Comparison of ENCODE assay signal across 34 cellular contexts in the genomic region with DNA sequence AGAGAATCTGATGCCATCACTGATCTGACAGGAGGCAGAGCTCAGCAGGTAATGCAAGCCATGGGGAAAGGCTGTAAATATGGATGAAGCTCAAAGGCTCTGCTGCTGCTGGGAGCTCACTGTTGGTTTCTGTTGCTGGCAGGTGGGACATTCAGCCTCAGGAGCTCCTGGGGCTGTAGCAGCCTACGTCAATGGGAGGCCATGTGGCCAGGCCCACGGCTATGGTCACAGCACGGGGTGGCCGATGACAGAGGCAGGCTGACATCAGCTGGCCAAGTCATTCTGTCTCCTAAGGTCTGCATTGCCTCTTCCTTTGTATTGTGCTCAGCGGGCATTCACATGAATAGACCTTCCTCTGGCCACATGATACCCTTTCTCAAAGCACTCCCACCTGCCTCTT. TPM values are rescaled to one million over a fixed set of nuclear protein-coding genes. Genes with fewer than 3 reads are reported as not detected.
DNase-seq lines count a peak whose midpoint lies in the region; ATAC-seq and TF ChIP-seq lines count a peak whose summit lies in the region.
"Had no signal": no experiment of that assay in that cellular context is flagged by ENCODE, and none has a peak within 500 bp of the region (broad histone marks: within the 10 kb centered on the region; RNA-seq: fewer than 3 reads in every experiment).

No MANE protein-coding gene starts in this region.

- 3 to 4% methylated on average over 5 of the region's 5 CpGs for WGBS in ectodermal cell, 2 experiments

- H3K9me3 ChIP-seq in ectodermal cell (ENCODE audit: control insufficient read depth, low read length): no peaks in the 10 kb centered on the region
- H3K9me3 ChIP-seq in neural progenitor cell (ENCODE audit: low read depth): no peaks in the 10 kb centered on the region
- H3K9me3 ChIP-seq in Karpas-422 (ENCODE audit: low read length): no peaks in the 10 kb centered on the region
- H3K9me3 ChIP-seq: ovary, thoracic aorta had no signal

- H3K27me3 Mint-ChIP-seq in neural progenitor cell (ENCODE audit: insufficient read depth, low read depth): peaks cover 28% of the 10 kb centered on the region

- H3K9ac ChIP-seq in neural progenitor cell (no peak overlapping the region), Karpas-422 (ENCODE audit: low read length) (no peak overlapping the region)

- H4K20me1 ChIP-seq in neural progenitor cell (ENCODE audit: low read depth) (no peaks in the 10 kb centered on the region), Karpas-422 (ENCODE audit: insufficient read depth, low read depth, low read length) (no peaks in the 10 kb centered on the region)

- H3K36me3 ChIP-seq in ectodermal cell (ENCODE audit: control insufficient read depth, insufficient read depth, low read length): no peaks in the 10 kb centered on the region
- no peaks in the 10 kb centered on the region for H3K36me3 ChIP-seq in neural progenitor cell
- H3K36me3 ChIP-seq in Karpas-422 (ENCODE audit: insufficient read depth, low read length): no peaks in the 10 kb centered on the region
- H3K36me3 ChIP-seq: ovary, thoracic aorta had no signal

- peak overlapping the region; percentile 82 for H3K27ac Mint-ChIP-seq in neural progenitor cell
- H3K27ac Mint-ChIP-seq: nephron; stimulated activated naive CD8-positive, alpha-beta T cell treated with anti-CD3 and anti-CD28 coated beads, Interleukin-15, amount 100 ng/mL, for 72 hours; T-helper 1 cell treated with Interleukin-12 subunit alpha and Interleukin-12 subunit beta and Interleukin-4 antibody, amounts not matched to agents 30 μg/mL and 1 μg/mL, for 36 hours had no signal

- H2AFZ ChIP-seq in neural progenitor cell (replicated peaks) (no peak overlapping the region), Karpas-422 (ENCODE audit: low read length) (no peak overlapping the region)

- no peaks in the 10 kb centered on the region for H3K9me2 ChIP-seq in Karpas-422 (replicated peaks; ENCODE audit: insufficient read depth, low read length)

- H3K79me2 ChIP-seq in neural progenitor cell (ENCODE audit: low read depth): no peaks in the 10 kb centered on the region
- no peaks in the 10 kb centered on the region for H3K79me2 ChIP-seq in Karpas-422 (ENCODE audit: low read length)

- H3K4me1 Mint-ChIP-seq in neural progenitor cell: peaks cover 24% of the 10 kb centered on the region
- H3K4me1 Mint-ChIP-seq: nephron; stimulated activated naive CD8-positive, alpha-beta T cell treated with anti-CD3 and anti-CD28 coated beads, Interleukin-15, amount 100 ng/mL, for 72 hours had no signal

- no peaks in the 10 kb centered on the region for H3K36me3 Mint-ChIP-seq in neural progenitor cell

- H3K27ac ChIP-seq in ectodermal cell (ENCODE audit: insufficient read depth, low read depth, low read length, poor library complexity, severe bottlenecking) (peak overlapping the region; percentile 69), neural progenitor cell (peak overlapping the region; percentile 16), Karpas-422 (ENCODE audit: low read length) (no peak overlapping the region)
- H3K27ac ChIP-seq: 22Rv1, C4-2B, ovary, thoracic aorta had no signal

- no peaks in the 10 kb centered on the region for H3K27me3 ChIP-seq in ectodermal cell (ENCODE audit: control insufficient read depth, insufficient read depth, low read length, poor library complexity, severe bottlenecking)
- no peaks in the 10 kb centered on the region for H3K27me3 ChIP-seq in neural progenitor cell
- no peaks in the 10 kb centered on the region for H3K27me3 ChIP-seq in Karpas-422 (ENCODE audit: low read length)
- H3K27me3 ChIP-seq: ovary had no signal

- H3K4me1 ChIP-seq in ectodermal cell (ENCODE audit: control insufficient read depth, insufficient read depth, low read length): peaks cover 22% of the 10 kb centered on the region
- peaks cover 27% of the 10 kb centered on the region for H3K4me1 ChIP-seq in neural progenitor cell
- no peaks in the 10 kb centered on the region for H3K4me1 ChIP-seq in Karpas-422 (ENCODE audit: low read length)

- H3K9me3 Mint-ChIP-seq in neural progenitor cell: peaks cover 28% of the 10 kb centered on the region
- H3K9me3 Mint-ChIP-seq: stimulated activated naive CD8-positive, alpha-beta T cell treated with anti-CD3 and anti-CD28 coated beads, Interleukin-15, amount 100 ng/mL, for 72 hours; T-helper 1 cell treated with Interleukin-12 subunit alpha and Interleukin-12 subunit beta and Interleukin-4 antibody, amounts not matched to agents 30 μg/mL and 1 μg/mL, for 36 hours had no signal

- peak overlapping the region; percentile 69 for H3K4me3 Mint-ChIP-seq in neural progenitor cell
- H3K4me3 Mint-ChIP-seq: nephron; stimulated activated naive CD8-positive, alpha-beta T cell treated with anti-CD3 and anti-CD28 coated beads, Interleukin-15, amount 100 ng/mL, for 72 hours; T-helper 1 cell treated with Interleukin-12 subunit alpha and Interleukin-12 subunit beta and Interleukin-4 antibody, amounts not matched to agents 30 μg/mL and 1 μg/mL, for 36 hours had no signal

- ATAC-seq in GM18861 (IDR thresholded peaks at IDR 0.05; ENCODE audit: unreplicated experiment): no peak
- ATAC-seq in HG02798 (IDR thresholded peaks at IDR 0.05; ENCODE audit: poor library complexity, unreplicated experiment): no peak
- ATAC-seq: PC-3; SK-N-SH treated with all-trans-retinoic acid at 6 μM for 48 hours; stimulated activated naive CD8-positive, alpha-beta T cell treated with anti-CD3 and anti-CD28 coated beads, Interleukin-15, amount 100 ng/mL, for 72 hours had no signal

- no peak for TF ChIP-seq CTCF in neural progenitor cell (IDR thresholded peaks at IDR 0.05)

- peak overlapping the region; percentile 28 for H3K4me2 ChIP-seq in neural progenitor cell
- H3K4me2 ChIP-seq in Karpas-422 (ENCODE audit: low read depth, low read length, poor library complexity, severe bottlenecking): no peak overlapping the region

- DNase-seq in NCI-H2107 treated with DMSO at 0.1 percent for 48 hours (lab: John Stamatoyannopoulos, UW; ENCODE audit: unreplicated experiment) (peak; percentile 45), NCI-H2107 (lab: John Stamatoyannopoulos, UW) (no peak), NCI-H345 (lab: John Stamatoyannopoulos, UW) (peak; percentile 86), neural progenitor cell (ENCODE audit: low spot score) (peak; percentile 70), Karpas-422 (no peak)
- DNase-seq: activated CD4-positive, CD25-positive, alpha-beta regulatory T cell; activated naive CD4-positive, alpha-beta T cell treated with Interleukin-2 at 50 U/mL for 16 hours; activated T-cell treated with anti-CD3 and anti-CD28 coated beads, Interleukin-2, amount 50 U/mL, for 48 hours; central memory CD4-positive, alpha-beta T cell; COR-L47; DMS53; NCI-H1694; NCI-H2171; NCI-H524 treated with DMSO at 0.1 percent for 48 hours; ovary; PC-3; retina; stimulated activated CD4-positive, alpha-beta T cell treated with anti-CD3 and anti-CD28 coated beads, Interleukin-2, amount 100 ng/mL, for 24 hours; stimulated activated naive CD8-positive, alpha-beta T cell treated with anti-CD3 and anti-CD28 coated beads, Interleukin-15, amount 100 ng/mL, for 72 hours had no signal

- H3K4me3 ChIP-seq in ectodermal cell (ENCODE audit: insufficient read depth, low read depth, low read length) (no peak overlapping the region), neural progenitor cell (no peak overlapping the region), Karpas-422 (ENCODE audit: low read length) (no peak overlapping the region)
- H3K4me3 ChIP-seq: ovary, thoracic aorta had no signal

- peaks cover 16% of the 10 kb centered on the region for H3F3A ChIP-seq in neural progenitor cell (ENCODE audit: low read depth)

RNA-seq across cellular contexts. Expression of a gene that starts 38.0 kb away (rescaled TPM):
- 548 TPM for polyA plus RNA-seq in ectodermal cell (2013, experiment 1 of 4)
- polyA plus RNA-seq in ectodermal cell (2013, experiment 2 of 4): 459 TPM
- polyA plus RNA-seq in ectodermal cell (2013, experiment 3 of 4): 389 TPM
- polyA plus RNA-seq in ectodermal cell (2013, experiment 4 of 4): 392 TPM
- total RNA-seq in neural progenitor cell (ENCODE audit: low replicate concordance): 312 and 1,018 TPM in 2 replicates
- total RNA-seq in Karpas-422 (2014; rRNA removed; shearing (Covaris generic); ENCODE audit: low replicate concordance): not detected in 2 replicates
- total RNA-seq: dermis microvascular lymphatic vessel endothelial cell, endothelial cell of umbilical vein, frontal cortex, H4, LHCN-M2, lung microvascular endothelial cell, PC-3, thoracic aorta had no signal
- polyA plus RNA-seq: endothelial cell of umbilical vein had no signal

Comparison
In these comparisons a context has a peak if more than half of its experiments do, and no peak if none do; other contexts are left out.
1. DNase-seq: peak in NCI-H2107 treated with DMSO at 0.1 percent for 48 hours (single experiment), NCI-H345 (single experiment) and neural progenitor cell (single experiment); none in NCI-H2107 (single experiment) and Karpas-422 (single experiment).
2. RNA of a gene that starts 38.0 kb away (total RNA-seq): 312 to 1,018 TPM in neural progenitor cell; not detected in Karpas-422; every median in the first group is over 100 times any median in the second.